In the genomic region with DNA sequence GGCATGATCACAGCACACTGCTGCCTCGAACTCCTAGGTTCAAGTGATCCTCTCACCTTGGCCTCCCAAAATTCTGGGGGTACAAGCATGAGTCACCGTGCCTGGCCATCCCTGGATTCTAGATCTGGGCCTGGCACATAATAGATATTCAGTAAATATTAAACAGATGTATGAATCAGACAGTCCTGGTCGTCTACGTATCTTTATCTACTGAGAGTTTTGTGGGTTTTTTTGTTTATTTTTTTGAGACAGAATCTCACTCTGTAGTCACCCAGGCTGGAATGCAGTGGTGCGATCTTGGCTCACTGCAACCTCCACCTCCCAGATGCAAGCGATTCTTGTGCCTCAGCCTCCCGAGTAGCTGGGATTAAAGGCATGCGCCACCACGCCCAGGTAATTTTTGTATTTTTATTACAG, we compare ENCODE assay signal across 10 cellular contexts. TPM values are rescaled to one million over a fixed set of nuclear protein-coding genes. Genes with fewer than 3 reads are reported as not detected.
DNase-seq lines count a peak whose midpoint lies in the region; ATAC-seq, FAIRE-seq and TF ChIP-seq lines count a peak whose summit lies in the region.
"Had no signal": no experiment of that assay in that cellular context is flagged by ENCODE, and none has a peak within 500 bp of the region (broad histone marks: within the 10 kb centered on the region; RNA-seq: fewer than 3 reads in every experiment).

No MANE protein-coding gene starts in this region.

- H3K9ac ChIP-seq in mucosa of stomach (ENCODE audit: low read length), result peak overlapping the region; percentile 89

- TF ChIP-seq CTCF in A549 (IDR thresholded peaks at IDR 0.05) (no peak), coronary artery (IDR thresholded peaks at IDR 0.05) (no peak), GM13977 (IDR thresholded peaks at IDR 0.05; ENCODE audit: extremely low read depth, insufficient read depth, missing control alignments) (no peak)

- POLR2A ChIA-PET in A549 (lab: Yijun Ruan, JAX), result interaction anchor here (2.1 to 8.2 kb wide), 5 partner anchors 10 to 27 kb away, joined by 10 to 163 read pairs (median 65); a partner anchor contains a TSS

- peak; percentile 80 to 91; a peak in 3 of 5 replicates for TF ChIP-seq EP300 in A549 (IDR thresholded peaks at IDR 0.05)

- H3K4me1 ChIP-seq in A549 (peaks cover 74% of the 10 kb centered on the region), mucosa of stomach (ENCODE audit: control insufficient read depth, insufficient read depth, low read length) (peaks cover 28% of the 10 kb centered on the region)

- H3K4me3 ChIP-seq in A549 (peak overlapping the region; percentile 44), MG63 (no peak overlapping the region), coronary artery (no peak overlapping the region), mucosa of stomach (ENCODE audit: low read length) (no peak overlapping the region)
- H3K4me3 ChIP-seq: BLaER1 treated with 17β-estradiol and CSF1 and Interleukin-3, amounts not matched to agents 10 nM and 100 nM had no signal

- TF ChIP-seq POLR2A in A549 (IDR thresholded peaks at IDR 0.05; ENCODE audit: low read length), result no peak

- under 1% methylated on average over 9 of the region's 9 CpGs for WGBS in A549 (ENCODE audit: missing lambda C conversion rate)

- H3K27me3 ChIP-seq in MG63, result no peaks in the 10 kb centered on the region
- H3K27me3 ChIP-seq in mucosa of stomach (ENCODE audit: control insufficient read depth, insufficient read depth, low read length), result no peaks in the 10 kb centered on the region
- H3K27me3 ChIP-seq: BLaER1 treated with 17β-estradiol and CSF1 and Interleukin-3, amounts not matched to agents 10 nM and 100 nM had no signal

- FAIRE-seq in A549 (lab: Jason Lieb, UNC), result no peak

- peak in 1 of 2 experiments; percentile 53; a peak in 3 of 5 replicates for TF ChIP-seq RAD21 in A549 (conservative IDR thresholded peaks at IDR 0.05 in 1 of 2, IDR thresholded peaks at IDR 0.05 in 1 of 2)

- H3K9me3 ChIP-seq in A549, result no peaks in the 10 kb centered on the region
- no peaks in the 10 kb centered on the region for H3K9me3 ChIP-seq in MG63
- H3K9me3 ChIP-seq in mucosa of stomach (ENCODE audit: control insufficient read depth, low read length), result no peaks in the 10 kb centered on the region
- H3K9me3 ChIP-seq: BLaER1 treated with 17β-estradiol and CSF1 and Interleukin-3, amounts not matched to agents 10 nM and 100 nM had no signal

- in situ Hi-C loops in GM13977 (cut with MboI; ENCODE audit: low pct_unique_long_range_greater_than_20kb, low sequenced_read_pairs, unreplicated experiment), result no loop called here

- DNase-seq in A549 (ENCODE audit: low read depth in 1 of 2, low spot score in 1 of 2) (peak in 1 of 2 experiments; percentile 93), MG63 (peak; percentile 89), coronary artery (ENCODE audit: low spot score) (no peak), NCI-H446 (lab: John Stamatoyannopoulos, UW) (no peak), GM13977 (ENCODE audit: low spot score) (no peak), NCI-H748 (lab: John Stamatoyannopoulos, UW; ENCODE audit: unreplicated experiment) (no peak)
- DNase-seq: T-helper 9 cell had no signal

- no peaks in the 10 kb centered on the region for H3K36me3 ChIP-seq in MG63
- no peaks in the 10 kb centered on the region for H3K36me3 ChIP-seq in mucosa of stomach (ENCODE audit: control insufficient read depth, insufficient read depth, low read length)
- H3K36me3 ChIP-seq: BLaER1 treated with 17β-estradiol and CSF1 and Interleukin-3, amounts not matched to agents 10 nM and 100 nM had no signal

- H3K27ac ChIP-seq in A549 (peak overlapping the region; percentile 96 to 99), coronary artery (peak overlapping the region; percentile 87 to 90)

- CTCF ChIA-PET in A549 (lab: Yijun Ruan, JAX), result interaction anchor here (1.0 to 15.3 kb wide), 4 partner anchors 18 to 173 kb away, joined by 3 to 168 read pairs (median 10); no protein-coding TSS in a partner anchor

- ATAC-seq in A549, result peak; percentile 27 to 52; a peak in 4 of 6 replicates
- no peak for ATAC-seq in GM18502 (IDR thresholded peaks at IDR 0.05; ENCODE audit: poor library complexity, unreplicated experiment)

- H3K4me2 ChIP-seq in A549, result peak overlapping the region; percentile 92

TF ChIP-seq in A549, 52 proteins besides CTCF, POLR2A, EP300 and RAD21 (continues in another document):
- TF ChIP-seq TP53 (CRISPR knock-in tag; IDR thresholded peaks at IDR 0.05) (no peak), RCOR1 (IDR thresholded peaks at IDR 0.05; ENCODE audit: low read depth, low read length) (no peak), EHMT2 (IDR thresholded peaks at IDR 0.05; ENCODE audit: low read depth) (no peak), RFX5 (IDR thresholded peaks at IDR 0.05) (no peak), FOSL2 (IDR thresholded peaks at IDR 0.05) (peak; percentile 88), FOSL2 (CRISPR knock-in tag; IDR thresholded peaks at IDR 0.05) (peak; percentile 98), RARB (CRISPR knock-in tag; IDR thresholded peaks at IDR 0.05) (no peak), FOXS1 (CRISPR knock-in tag; IDR thresholded peaks at IDR 0.05) (no peak), HDAC2 (IDR thresholded peaks at IDR 0.05) (no peak), FOSB (CRISPR knock-in tag; IDR thresholded peaks at IDR 0.05) (no peak), CHD4 (IDR thresholded peaks at IDR 0.05; ENCODE audit: borderline replicate concordance) (no peak), KDM5A (IDR thresholded peaks at IDR 0.05) (no peak), SMC3 (IDR thresholded peaks at IDR 0.05) (peak; percentile 45), CEBPB (IDR thresholded peaks at IDR 0.05) (peak; percentile 23 to 75; a peak in 2 of 4 replicates), NR3C1 (IDR thresholded peaks at IDR 0.05) (no peak), JUN (IDR thresholded peaks at IDR 0.05) (peak; percentile 88 to 89), RNF2 (IDR thresholded peaks at IDR 0.05; ENCODE audit: borderline replicate concordance, low read depth) (no peak), HOXB5 (CRISPR knock-in tag; IDR thresholded peaks at IDR 0.05) (0 out of 2 replicates have a peak, but pooled peaks have one; percentile 12), ZNF302 (CRISPR knock-in tag; IDR thresholded peaks at IDR 0.05) (0 out of 2 replicates have a peak, but pooled peaks have one; percentile 20), TFCP2L1 (CRISPR knock-in tag; IDR thresholded peaks at IDR 0.05) (no peak), ZC3H11A (IDR thresholded peaks at IDR 0.05) (no peak), MYC (IDR thresholded peaks at IDR 0.05; ENCODE audit: borderline replicate concordance, low read length) (no peak), NPAS2 (CRISPR knock-in tag; IDR thresholded peaks at IDR 0.05; ENCODE audit: borderline replicate concordance) (no peak), CHD2 (IDR thresholded peaks at IDR 0.05; ENCODE audit: low read length, partially characterized antibody) (no peak), GATA3 (IDR thresholded peaks at IDR 0.05; ENCODE audit: borderline replicate concordance) (peak; percentile 92; the same call in 1 of the 2 replicates), HEYL (CRISPR knock-in tag; IDR thresholded peaks at IDR 0.05) (0 out of 2 replicates have a peak, but pooled peaks have one; percentile 20), HOXA7 (CRISPR knock-in tag; IDR thresholded peaks at IDR 0.05) (no peak), JUNB (IDR thresholded peaks at IDR 0.05) (peak; percentile 95), KDM1A (IDR thresholded peaks at IDR 0.05; ENCODE audit: low read depth) (no peak), CBX8 (IDR thresholded peaks at IDR 0.05) (no peak)
- TF ChIP-seq, protein P1, sequence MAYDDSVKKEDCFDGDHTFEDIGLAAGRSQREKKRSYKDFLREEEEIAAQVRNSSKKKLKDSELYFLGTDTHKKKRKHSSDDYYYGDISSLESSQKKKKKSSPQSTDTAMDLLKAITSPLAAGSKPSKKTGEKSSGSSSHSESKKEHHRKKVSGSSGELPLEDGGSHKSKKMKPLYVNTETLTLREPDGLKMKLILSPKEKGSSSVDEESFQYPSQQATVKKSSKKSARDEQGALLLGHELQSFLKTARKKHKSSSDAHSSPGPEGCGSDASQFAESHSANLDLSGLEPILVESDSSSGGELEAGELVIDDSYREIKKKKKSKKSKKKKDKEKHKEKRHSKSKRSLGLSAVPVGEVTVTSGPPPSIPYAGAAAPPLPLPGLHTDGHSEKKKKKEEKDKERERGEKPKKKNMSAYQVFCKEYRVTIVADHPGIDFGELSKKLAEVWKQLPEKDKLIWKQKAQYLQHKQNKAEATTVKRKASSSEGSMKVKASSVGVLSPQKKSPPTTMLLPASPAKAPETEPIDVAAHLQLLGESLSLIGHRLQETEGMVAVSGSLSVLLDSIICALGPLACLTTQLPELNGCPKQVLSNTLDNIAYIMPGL (CRISPR knock-in tag; IDR thresholded peaks at IDR 0.05; ENCODE audit: borderline replicate concordance), result no peak
- TF ChIP-seq, protein P2, sequence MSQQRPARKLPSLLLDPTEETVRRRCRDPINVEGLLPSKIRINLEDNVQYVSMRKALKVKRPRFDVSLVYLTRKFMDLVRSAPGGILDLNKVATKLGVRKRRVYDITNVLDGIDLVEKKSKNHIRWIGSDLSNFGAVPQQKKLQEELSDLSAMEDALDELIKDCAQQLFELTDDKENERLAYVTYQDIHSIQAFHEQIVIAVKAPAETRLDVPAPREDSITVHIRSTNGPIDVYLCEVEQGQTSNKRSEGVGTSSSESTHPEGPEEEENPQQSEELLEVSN (IDR thresholded peaks at IDR 0.05; ENCODE audit: borderline replicate concordance, low read depth), result no peak
- TF ChIP-seq, protein P3, sequence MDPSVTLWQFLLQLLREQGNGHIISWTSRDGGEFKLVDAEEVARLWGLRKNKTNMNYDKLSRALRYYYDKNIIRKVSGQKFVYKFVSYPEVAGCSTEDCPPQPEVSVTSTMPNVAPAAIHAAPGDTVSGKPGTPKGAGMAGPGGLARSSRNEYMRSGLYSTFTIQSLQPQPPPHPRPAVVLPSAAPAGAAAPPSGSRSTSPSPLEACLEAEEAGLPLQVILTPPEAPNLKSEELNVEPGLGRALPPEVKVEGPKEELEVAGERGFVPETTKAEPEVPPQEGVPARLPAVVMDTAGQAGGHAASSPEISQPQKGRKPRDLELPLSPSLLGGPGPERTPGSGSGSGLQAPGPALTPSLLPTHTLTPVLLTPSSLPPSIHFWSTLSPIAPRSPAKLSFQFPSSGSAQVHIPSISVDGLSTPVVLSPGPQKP (IDR thresholded peaks at IDR 0.05; ENCODE audit: low read depth, low read length), result no peak

RNA-seq across cellular contexts. Expression of a gene that starts 24.3 kb away (rescaled TPM):
- polyA plus RNA-seq in A549 (2011; rRNA removed) (1,667 and 2,408 TPM in 2 replicates), A549 (2017; fragmentation: RNase III; extraction: RNeasy Plus Mini Kit Qiagen cat#74134 plus additional on column Dnase treatment) (1,270 to 1,281 TPM (median 1,270 TPM) in 3 replicates)
- 320 and 370 TPM in 2 replicates for polyA plus RNA-seq in A549 (2012; cell fraction: cytosol; rRNA removed)
- 214 and 381 TPM in 2 replicates for polyA plus RNA-seq in A549 (2012; cell fraction: nucleus; rRNA removed)
- polyA minus RNA-seq in A549 (2011; rRNA and poly(A)+ RNA removed), result 799 and 821 TPM in 2 replicates
- total RNA-seq in MG63 (2014; rRNA removed; shearing (Covaris generic); ENCODE audit: low replicate concordance), result 715 and 2,345 TPM in 2 replicates
